In genomic region chr15:98728107-98728810, GRCh38 we compare ENCODE assay signal across 8 cellular contexts.
DNase-seq lines count a peak whose midpoint lies in the region; ATAC-seq and TF ChIP-seq lines count a peak whose summit lies in the region.
"Had no signal": no experiment of that assay in that cellular context is flagged by ENCODE, and none has a peak within 500 bp of the region (broad histone marks: within the 10 kb centered on the region; RNA-seq: fewer than 3 reads in every experiment).

No MANE protein-coding gene starts in this region.

- WGBS in ectodermal cell, 2 experiments = 86 to 90% methylated on average over 12 of the region's 12 CpGs
- 81 to 86% methylated on average over 9 to 11 of the region's 12 CpGs for WGBS in upper lobe of left lung, 2 donors

- H3K27me3 ChIP-seq in PC-3 (ENCODE audit: low read length) (no peaks in the 10 kb centered on the region), ectodermal cell (ENCODE audit: control insufficient read depth, insufficient read depth, low read length, poor library complexity, severe bottlenecking) (no peaks in the 10 kb centered on the region), muscle layer of duodenum (ENCODE audit: low read depth, low read length) (no peaks in the 10 kb centered on the region), upper lobe of left lung (no peaks in the 10 kb centered on the region), H7 (ENCODE audit: control insufficient read depth, insufficient read depth, low read length) (no peaks in the 10 kb centered on the region)

- no peak for ATAC-seq in PC-3
- ATAC-seq in upper lobe of left lung (ENCODE audit: low FRiP score in 2 of 2) = peak; percentile 21 to 35
- no peak for ATAC-seq in naive thymus-derived CD8-positive, alpha-beta T cell
- ATAC-seq: activated T-helper 17 cell treated with anti-CD3 and anti-CD28 coated beads, Interleukin-2, amount 50 U/mL, for 72 hours had no signal

- H3K9me3 ChIP-seq in PC-3 (ENCODE audit: low read length) (no peaks in the 10 kb centered on the region), ectodermal cell (ENCODE audit: control insufficient read depth, low read length) (no peaks in the 10 kb centered on the region), muscle layer of duodenum (ENCODE audit: control insufficient read depth in 1 of 2, low read length in 2 of 2) (no peaks in the 10 kb centered on the region), upper lobe of left lung (no peaks in the 10 kb centered on the region)

- H3K4me3 Mint-ChIP-seq in naive thymus-derived CD8-positive, alpha-beta T cell = peak overlapping the region in 2 of 10 donors; percentile 13 to 22
- H3K4me3 Mint-ChIP-seq: activated T-helper 17 cell treated with anti-CD3 and anti-CD28 coated beads, Interleukin-2, amount 50 U/mL, for 72 hours had no signal

- H3K4me3 ChIP-seq in PC-3 (ENCODE audit: low read length) (no peak overlapping the region), ectodermal cell (ENCODE audit: insufficient read depth, low read depth, low read length) (no peak overlapping the region), muscle layer of duodenum (ENCODE audit: low read depth in 1 of 2, low read length in 2 of 2) (peak overlapping the region in 1 of 2 donors; percentile 11), upper lobe of left lung (no peak overlapping the region), H7 (ENCODE audit: insufficient read depth, low read depth, low read length) (no peak overlapping the region)

- no peak for DNase-seq in PC-3
- peak in 1 of 2 donors; percentile 57 for DNase-seq in upper lobe of left lung
- DNase-seq in naive thymus-derived CD8-positive, alpha-beta T cell = no peak
- no peak for DNase-seq in A172 (ENCODE audit: low spot score)
- no peak for DNase-seq in H7

- no peaks in the 10 kb centered on the region for H3K36me3 ChIP-seq in PC-3 (ENCODE audit: low read depth, low read length)
- H3K36me3 ChIP-seq in ectodermal cell (ENCODE audit: control insufficient read depth, insufficient read depth, low read length) = no peaks in the 10 kb centered on the region
- H3K36me3 ChIP-seq in muscle layer of duodenum (ENCODE audit: control insufficient read depth in 1 of 2, insufficient read depth in 2 of 2, low read length in 2 of 2) = peaks cover 0 to 3% of the 10 kb centered on the region in 2 donors
- H3K36me3 ChIP-seq in upper lobe of left lung = no peaks in the 10 kb centered on the region
- no peaks in the 10 kb centered on the region for H3K36me3 ChIP-seq in H7 (replicated peaks; ENCODE audit: control insufficient read depth, insufficient read depth, low read length)

- H3K9ac ChIP-seq in PC-3 (ENCODE audit: low read length) = peak overlapping the region; percentile 57

- no peak for TF ChIP-seq CTCF in PC-3 (conservative IDR thresholded peaks at IDR 0.05; ENCODE audit: low read depth, low read length)
- TF ChIP-seq CTCF in upper lobe of left lung (IDR thresholded peaks at IDR 0.05) = no peak

- peaks cover 0 to 7% (median 7%) of the 10 kb centered on the region in 3 donors for H3K36me3 Mint-ChIP-seq in naive thymus-derived CD8-positive, alpha-beta T cell

- H3K4me1 ChIP-seq in PC-3 (ENCODE audit: insufficient read depth, low read length) (peaks cover 35% of the 10 kb centered on the region), ectodermal cell (ENCODE audit: control insufficient read depth, insufficient read depth, low read length) (peaks cover 18% of the 10 kb centered on the region), muscle layer of duodenum (ENCODE audit: control insufficient read depth in 1 of 2, insufficient read depth in 2 of 2, low read length in 2 of 2) (peaks cover 25 to 26% of the 10 kb centered on the region in 2 donors), upper lobe of left lung (peaks cover 20 to 41% (median 31%) of the 10 kb centered on the region in 4 donors)

- TF ChIP-seq EP300 in upper lobe of left lung (IDR thresholded peaks at IDR 0.05) = no peak

- CTCF ChIA-PET in PC-3 (lab: Charles Lee) = interaction anchor here (0.6 kb wide), 1 partner anchor 56 kb away, joined by 6 read pairs; no protein-coding TSS in a partner anchor

- H3K9me3 Mint-ChIP-seq in naive thymus-derived CD8-positive, alpha-beta T cell = no peaks in the 10 kb centered on the region
- H3K9me3 Mint-ChIP-seq: activated T-helper 17 cell treated with anti-CD3 and anti-CD28 coated beads, Interleukin-2, amount 50 U/mL, for 72 hours had no signal

- H3K27ac ChIP-seq in PC-3 (ENCODE audit: low read length) (peak overlapping the region; percentile 89), ectodermal cell (ENCODE audit: insufficient read depth, low read depth, low read length, poor library complexity, severe bottlenecking) (peak overlapping the region; percentile 60), muscle layer of duodenum (ENCODE audit: low read length) (peak overlapping the region; percentile 89), upper lobe of left lung (peak overlapping the region; percentile 78 to 90 (median 84))

- POLR2A ChIA-PET in PC-3 (lab: Charles Lee; ENCODE audit: unreplicated experiment) = no interaction called here
- POLR2A ChIA-PET in naive thymus-derived CD8-positive, alpha-beta T cell (lab: Charles Lee) = no interaction called here

- TF ChIP-seq POLR2A in upper lobe of left lung (IDR thresholded peaks at IDR 0.05) = no peak

- peak overlapping the region; percentile 62 for H3K4me2 ChIP-seq in PC-3 (ENCODE audit: low read length)

- H4K20me1 ChIP-seq in PC-3 (ENCODE audit: low read length) = no peaks in the 10 kb centered on the region

- peak overlapping the region in 2 of 10 donors; percentile 19 to 39 for H3K27ac Mint-ChIP-seq in naive thymus-derived CD8-positive, alpha-beta T cell
- H3K27ac Mint-ChIP-seq: activated T-helper 17 cell treated with anti-CD3 and anti-CD28 coated beads, Interleukin-2, amount 50 U/mL, for 72 hours had no signal

- peaks cover 4% of the 10 kb centered on the region for H3F3A ChIP-seq in PC-3 (ENCODE audit: low read length, unreplicated experiment)

- BruUV-seq in PC-3 (replicated peaks; lab: Mats Ljungman, UMichigan) = TSS peak; percentile 25

- H3K27me3 Mint-ChIP-seq in naive thymus-derived CD8-positive, alpha-beta T cell = no peaks in the 10 kb centered on the region
- H3K27me3 Mint-ChIP-seq: activated T-helper 17 cell treated with anti-CD3 and anti-CD28 coated beads, Interleukin-2, amount 50 U/mL, for 72 hours had no signal

- no peaks in the 10 kb centered on the region for H3K9me2 ChIP-seq in PC-3 (replicated peaks; ENCODE audit: low read length)

- H2AFZ ChIP-seq in PC-3 (ENCODE audit: low read length) = peak overlapping the region; percentile 71

- H3K4me1 Mint-ChIP-seq in naive thymus-derived CD8-positive, alpha-beta T cell = peaks cover 20 to 63% (median 46%) of the 10 kb centered on the region in 4 donors

- H3K79me2 ChIP-seq in PC-3 (ENCODE audit: low read length) = peaks cover 22% of the 10 kb centered on the region

- intact Hi-C loops in PC-3 (cut with micrococcal nuclease) = no loop called here

Comparison
In these comparisons a context has a peak if more than half of its experiments do, and no peak if none do; other contexts are left out.
1. ATAC-seq: peak in upper lobe of left lung (2 of 2); none in PC-3 (single experiment) and naive thymus-derived CD8-positive, alpha-beta T cell (0 of 2).
2. Peak in every context shown above with its lines, with median percentiles within 50 percentile points of each other: H3K27ac ChIP-seq.